24 cellular contexts compared by ENCODE assay signal in genomic region chr2:184162426-184162825, GRCh38.
"Had no signal": no experiment of that assay in that cellular context is flagged by ENCODE, and none has a peak within 500 bp of the region (broad histone marks: within the 10 kb centered on the region; RNA-seq: fewer than 3 reads in every experiment).

No MANE protein-coding gene starts in this region.

- H3K27ac ChIP-seq: colonic mucosa, gastrocnemius medialis, heart left ventricle, hepatocyte, left lung, neutrophil, parathyroid adenoma, right lobe of liver, suprapubic skin, transverse colon, vagina had no signal

- H3K36me3 ChIP-seq: colonic mucosa, gastrocnemius medialis, heart left ventricle, left lung, neutrophil, right lobe of liver, suprapubic skin, transverse colon, vagina had no signal

- H3K36me3 Mint-ChIP-seq: naive thymus-derived CD8-positive, alpha-beta T cell had no signal

- FAIRE-seq: islet of Langerhans, small intestine had no signal

- H3K9me3 ChIP-seq: colonic mucosa, gastrocnemius medialis, heart left ventricle, left lung, neutrophil, right lobe of liver, suprapubic skin, transverse colon, vagina had no signal

- H3K4me3 ChIP-seq: colonic mucosa, gastrocnemius medialis, heart left ventricle, hepatocyte, left lung, right lobe of liver, suprapubic skin, transverse colon, vagina had no signal

- H3K27me3 Mint-ChIP-seq: dendritic cell treated with granulocyte-macrophage colony-stimulating factor and Interleukin-4, amounts not matched to agents 40 ng/mL and 50 ng/mL, for 4 days; naive thymus-derived CD8-positive, alpha-beta T cell; progenitor cell of endocrine pancreas; stimulated activated naive CD8-positive, alpha-beta T cell treated with anti-CD3 and anti-CD28 coated beads, Interleukin-15, amount 100 ng/mL, for 72 hours had no signal

- H3K4me2 ChIP-seq: hepatocyte had no signal

- H3K79me2 ChIP-seq: hepatocyte, parathyroid adenoma had no signal

- H3K9ac ChIP-seq: parathyroid adenoma had no signal

- ATAC-seq: gastrocnemius medialis; heart left ventricle; left cardiac atrium; left lung; naive thymus-derived CD8-positive, alpha-beta T cell; right lobe of liver; stimulated activated naive CD8-positive, alpha-beta T cell treated with anti-CD3 and anti-CD28 coated beads, Interleukin-15, amount 100 ng/mL, for 72 hours had no signal

- H3K4me1 Mint-ChIP-seq: naive thymus-derived CD8-positive, alpha-beta T cell; stimulated activated naive CD8-positive, alpha-beta T cell treated with anti-CD3 and anti-CD28 coated beads, Interleukin-15, amount 100 ng/mL, for 72 hours had no signal

- H3K4me3 Mint-ChIP-seq: dendritic cell treated with granulocyte-macrophage colony-stimulating factor and Interleukin-4, amounts not matched to agents 40 ng/mL and 50 ng/mL, for 4 days; naive thymus-derived CD8-positive, alpha-beta T cell; stimulated activated naive CD8-positive, alpha-beta T cell treated with anti-CD3 and anti-CD28 coated beads, Interleukin-15, amount 100 ng/mL, for 72 hours had no signal

- H3K27ac Mint-ChIP-seq: dendritic cell treated with granulocyte-macrophage colony-stimulating factor and Interleukin-4, amounts not matched to agents 40 ng/mL and 50 ng/mL, for 4 days; naive thymus-derived CD8-positive, alpha-beta T cell; progenitor cell of endocrine pancreas; stimulated activated naive CD8-positive, alpha-beta T cell treated with anti-CD3 and anti-CD28 coated beads, Interleukin-15, amount 100 ng/mL, for 72 hours had no signal

- H2AFZ ChIP-seq: hepatocyte, parathyroid adenoma had no signal

- DNase-seq: colonic mucosa; effector CD8-positive, alpha-beta T cell; foreskin fibroblast; gastrocnemius medialis; heart left ventricle; left cardiac atrium; left lung; mesendoderm; naive thymus-derived CD8-positive, alpha-beta T cell; right lobe of liver; small intestine; stimulated activated CD4-positive, alpha-beta T cell treated with anti-CD3 and anti-CD28 coated beads, Interleukin-15, amount 100 ng/mL, for 24 hours; stimulated activated CD4-positive, alpha-beta T cell treated with anti-CD3 and anti-CD28 coated beads, Interleukin-2, amount 100 ng/mL, for 48 hours; stimulated activated naive CD4-positive, alpha-beta T cell; stimulated activated naive CD8-positive, alpha-beta T cell treated with anti-CD3 and anti-CD28 coated beads, Interleukin-15, amount 100 ng/mL, for 72 hours; transverse colon had no signal

- H3K27me3 ChIP-seq: colonic mucosa, gastrocnemius medialis, heart left ventricle, hepatocyte, left lung, neutrophil, right lobe of liver, suprapubic skin, transverse colon, vagina had no signal

- H3K4me1 ChIP-seq: colonic mucosa, gastrocnemius medialis, heart left ventricle, left lung, parathyroid adenoma, right lobe of liver, suprapubic skin, transverse colon, vagina had no signal
